7 cellular contexts compared by ENCODE assay signal in genomic region chr3:129625071-129625874, GRCh38. TPM values are rescaled to one million over a fixed set of nuclear protein-coding genes. Genes with fewer than 3 reads are reported as not detected.
DNase-seq lines count a peak whose midpoint lies in the region; ATAC-seq, FAIRE-seq and TF ChIP-seq lines count a peak whose summit lies in the region.

No MANE protein-coding gene starts in this region.

- TF ChIP-seq POLR2A in GM12891 (IDR thresholded peaks at IDR 0.05; ENCODE audit: low read depth, low read length) (no peak), sigmoid colon (IDR thresholded peaks at IDR 0.05) (no peak)

- no peak overlapping the region for H3K9ac ChIP-seq in fibroblast of lung (ENCODE audit: insufficient read depth, low read length)

- no peak for TF ChIP-seq EP300 in sigmoid colon (IDR thresholded peaks at IDR 0.05)

- no peaks in the 10 kb centered on the region for H3K36me3 ChIP-seq in OCI-LY7 (ENCODE audit: insufficient read depth, low read length)
- H3K36me3 ChIP-seq in fibroblast of lung (ENCODE audit: control insufficient read depth, insufficient read depth, low read length), result no peaks in the 10 kb centered on the region
- no peaks in the 10 kb centered on the region for H3K36me3 ChIP-seq in sigmoid colon

- H3K4me1 ChIP-seq in OCI-LY7 (ENCODE audit: insufficient read depth, low read length, poor library complexity, severe bottlenecking) (peaks cover 13% of the 10 kb centered on the region), fibroblast of lung (ENCODE audit: control insufficient read depth, extremely low read depth, insufficient read depth, low read length) (peaks cover 28% of the 10 kb centered on the region), sigmoid colon (peaks cover 0 to 50% (median 43%) of the 10 kb centered on the region in 4 donors)

- WGBS in sigmoid colon, 2 donors, result 69 to 84% methylated on average over 12 of the region's 12 CpGs

- no TSS peak for BruUV-seq in OCI-LY7 (replicated peaks; lab: Mats Ljungman, UMichigan)

- DNase-seq in GM12891 (ENCODE audit: insufficient read length, low spot score), result peak; percentile 15
- DNase-seq in OCI-LY7 (ENCODE audit: low spot score), result no peak
- no peak for DNase-seq in fibroblast of lung (ENCODE audit: low read depth in 2 of 2)
- peak; percentile 71 for DNase-seq in sigmoid colon
- no peak for DNase-seq in SHP77 treated with DMSO at 0.1 percent for 48 hours (lab: John Stamatoyannopoulos, UW)

- intact Hi-C loops in OCI-LY7 (cut with micrococcal nuclease; ENCODE audit: unreplicated experiment) (loop anchor here (10.0 kb wide), 1 partner anchor 240 kb away; no protein-coding TSS in a partner anchor), sigmoid colon (cut with DNase I) (loop anchor here (10.0 kb wide), 1 partner anchor 380 kb away; no protein-coding TSS in a partner anchor)

- no peaks in the 10 kb centered on the region for H3K27me3 ChIP-seq in fibroblast of lung (ENCODE audit: control insufficient read depth, insufficient read depth, low read length)
- H3K27me3 ChIP-seq in sigmoid colon, result no peaks in the 10 kb centered on the region

- POLR2A ChIA-PET in OCI-LY7 (lab: Charles Lee), result interaction anchor here (1.0 kb wide), 1 partner anchor 13 kb away, joined by 3 read pairs; no protein-coding TSS in a partner anchor

- no peaks in the 10 kb centered on the region for H3K79me2 ChIP-seq in OCI-LY7 (ENCODE audit: insufficient read depth, low read depth, low read length)
- H3K79me2 ChIP-seq in fibroblast of lung (ENCODE audit: control insufficient read depth, insufficient read depth, low read length), result no peaks in the 10 kb centered on the region

- H3K4me3 ChIP-seq in OCI-LY7 (ENCODE audit: low read depth, low read length, poor library complexity, severe bottlenecking) (no peak overlapping the region), fibroblast of lung (replicated peaks in 1 of 4; ENCODE audit: control extremely low read depth in 1 of 4, insufficient read depth in 1 of 4, low read depth in 3 of 4, low read length in 4 of 4) (no peak overlapping the region), sigmoid colon (no peak overlapping the region)

- H3K9me3 ChIP-seq in OCI-LY7 (ENCODE audit: low read length) (no peaks in the 10 kb centered on the region), fibroblast of lung (ENCODE audit: control insufficient read depth, insufficient read depth, low read depth, low read length) (no peaks in the 10 kb centered on the region), sigmoid colon (no peaks in the 10 kb centered on the region)

- H3K4me2 ChIP-seq in OCI-LY7 (ENCODE audit: low read length) (no peak overlapping the region), fibroblast of lung (ENCODE audit: extremely low read depth, insufficient read depth, low read length) (peak overlapping the region; percentile 11)

- TF ChIP-seq CTCF in OCI-LY7 (conservative IDR thresholded peaks at IDR 0.05; ENCODE audit: low read length) (peak; percentile 22; the same call in 1 of the 2 replicates), fibroblast of lung (conservative IDR thresholded peaks at IDR 0.05 in 1 of 2, IDR thresholded peaks at IDR 0.05 in 1 of 2; ENCODE audit: low read depth in 1 of 2, low read length in 2 of 2) (peak in 1 of 2 donors; percentile 5), sigmoid colon (IDR thresholded peaks at IDR 0.05) (no peak)

- H3K27ac ChIP-seq in OCI-LY7 (ENCODE audit: low read depth, low read length, poor library complexity, severe bottlenecking) (no peak overlapping the region), fibroblast of lung (ENCODE audit: insufficient read depth, low read length) (peak overlapping the region; percentile 76), sigmoid colon (peak overlapping the region; percentile 95 to 99 (median 96))

- no peak for FAIRE-seq in GM12891 (lab: Jason Lieb, UNC)

- CTCF ChIA-PET in OCI-LY7 (lab: Charles Lee; ENCODE audit: unreplicated experiment), result no interaction called here

- H2AFZ ChIP-seq in OCI-LY7 (ENCODE audit: low read length), result no peak overlapping the region
- no peak overlapping the region for H2AFZ ChIP-seq in fibroblast of lung (ENCODE audit: low read length)

- no peak for ATAC-seq in HG02885 (IDR thresholded peaks at IDR 0.05; ENCODE audit: poor library complexity, unreplicated experiment)
- no peak for ATAC-seq in HG02852 (IDR thresholded peaks at IDR 0.05; ENCODE audit: unreplicated experiment)

- no peaks in the 10 kb centered on the region for H3K9me2 ChIP-seq in OCI-LY7 (ENCODE audit: insufficient read depth, low read length)

- H4K20me1 ChIP-seq in OCI-LY7 (ENCODE audit: insufficient read depth, low read length) (no peaks in the 10 kb centered on the region), fibroblast of lung (ENCODE audit: control insufficient read depth, extremely low read depth, insufficient read depth, low read length) (no peaks in the 10 kb centered on the region)

TF ChIP-seq in GM12891, 5 proteins besides CTCF, POLR2A, EP300 and RAD21:
- TF ChIP-seq SPI1 (IDR thresholded peaks at IDR 0.05; ENCODE audit: low read depth, low read length), result no peak
- TF ChIP-seq PAX5 (IDR thresholded peaks at IDR 0.05; ENCODE audit: insufficient read depth, low read length, severe bottlenecking), result no peak
- TF ChIP-seq POU2F2 (IDR thresholded peaks at IDR 0.05; ENCODE audit: low read depth, low read length), result no peak
- no peak for TF ChIP-seq TAF1 (IDR thresholded peaks at IDR 0.05; ENCODE audit: low read depth, low read length)
- TF ChIP-seq POLR2AphosphoS5 (IDR thresholded peaks at IDR 0.05; ENCODE audit: low read depth, low read length), result no peak

RNA-seq across cellular contexts. Expression of gene PLXND1, which starts 18.8 kb away (rescaled TPM):
- 0.63 TPM for polyA plus RNA-seq in GM12891 (2012; ENCODE audit: low read depth, missing spikeins)
- 6.0 and 6.8 TPM in 2 replicates for total RNA-seq in OCI-LY7 (2014; rRNA removed; shearing (Covaris generic))
- total RNA-seq in OCI-LY7 (2022) (4.7 and 5.3 TPM in 2 replicates), fibroblast of lung (76.8 and 109 TPM in 2 replicates), sigmoid colon (10 to 100 TPM; 36.9 to 77.0 (median 61.8) TPM)
- polyA plus RNA-seq in fibroblast of lung (41.0 and 89.6 TPM in 2 replicates), sigmoid colon (10 to 100 TPM in 2 of 3 donors, 1 to 10 TPM in 1; 9.6 to 42.0 (median 15.7) TPM)
- polyA plus RNA-seq in fibroblast of lung (2012), result 70.9 and 230 TPM in 2 replicates
- polyA minus RNA-seq in fibroblast of lung (ENCODE audit: low replicate concordance), result 139 and 579 TPM in 2 replicates

Comparison
In these comparisons a context has a peak if more than half of its experiments do, and no peak if none do; other contexts are left out.
1. DNase-seq: peak in GM12891 (single experiment) and sigmoid colon (single experiment); none in OCI-LY7 (single experiment), fibroblast of lung (0 of 2) and SHP77 treated with DMSO at 0.1 percent for 48 hours (single experiment).